ENCODE assay signal across 8 cellular contexts in the genomic region with DNA sequence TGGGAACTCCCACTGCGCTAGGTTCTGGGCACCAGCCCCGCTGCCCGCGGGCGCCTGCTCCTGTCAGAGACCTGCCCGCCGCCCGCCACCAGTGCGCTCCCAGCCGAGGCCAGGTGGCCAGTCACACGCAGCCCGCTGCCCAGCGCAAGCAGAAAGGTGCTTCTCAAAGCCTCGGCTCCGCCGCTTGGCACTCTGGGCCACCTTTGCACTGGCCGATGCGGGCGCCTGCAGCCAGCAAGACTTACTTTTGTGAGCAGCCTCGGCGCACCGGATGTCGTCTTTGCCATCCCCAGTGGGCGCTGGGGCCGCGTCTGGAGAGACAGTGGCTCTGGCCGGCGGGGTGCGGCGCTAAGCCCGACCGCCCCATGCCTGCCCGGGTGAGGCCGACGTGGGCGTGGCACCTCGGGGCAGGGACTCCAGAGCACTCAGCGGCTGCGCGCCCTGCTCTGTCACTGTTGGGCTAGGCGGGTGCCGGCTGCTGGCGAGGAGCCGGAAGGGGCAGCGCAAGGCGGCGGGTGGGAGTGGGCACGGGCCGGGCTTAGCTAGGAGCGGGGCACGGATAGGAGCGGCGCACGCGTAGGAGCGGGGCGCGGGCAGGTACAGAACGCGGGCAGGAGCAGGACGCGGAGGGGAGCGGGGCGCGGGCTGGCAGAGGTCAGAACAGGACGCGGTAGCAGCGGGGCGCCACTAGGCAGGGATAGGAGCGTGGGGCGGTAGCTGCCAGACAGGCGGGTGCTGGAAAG. TPM values are rescaled to one million over a fixed set of nuclear protein-coding genes. Genes with fewer than 3 reads are reported as not detected.
DNase-seq lines count a peak whose midpoint lies in the region; ATAC-seq, FAIRE-seq and TF ChIP-seq lines count a peak whose summit lies in the region.
"Not testable (repeated sequence)": the region's sequence is repeated elsewhere in the genome, so short reads cannot be mapped to it uniquely, and the experiment has no call there.

No MANE protein-coding gene starts in this region.

- not testable (repeated sequence) for BruUV-seq in PC-9 (replicated peaks; lab: Mats Ljungman, UMichigan)

- H3K4me1 ChIP-seq in CD4-positive, CD25-positive, alpha-beta regulatory T cell (ENCODE audit: control insufficient read depth, insufficient read depth, low read length, poor library complexity, severe bottlenecking); HUES48 (ENCODE audit: control insufficient read depth, insufficient read depth, low read length); PC-9 (replicated peaks; ENCODE audit: insufficient read depth); left ventricle myocardium inferior; naive thymus-derived CD4-positive, alpha-beta T cell (ENCODE audit: control insufficient read depth in 2 of 2, insufficient read depth in 2 of 2, low read length in 2 of 2): not testable (repeated sequence)

- intact Hi-C loops in PC-9 (cut with micrococcal nuclease; ENCODE audit: unreplicated experiment); left ventricle myocardium inferior (cut with micrococcal nuclease); naive thymus-derived CD4-positive, alpha-beta T cell (cut with micrococcal nuclease): not testable (repeated sequence)

- H3K36me3 ChIP-seq in CD4-positive, CD25-positive, alpha-beta regulatory T cell (ENCODE audit: control insufficient read depth, insufficient read depth, low read length); HUES48 (ENCODE audit: control insufficient read depth, insufficient read depth, low read length); PC-9 (ENCODE audit: low read depth); bronchial epithelial cell (ENCODE audit: control insufficient read depth, insufficient read depth, low read length); left ventricle myocardium inferior; naive thymus-derived CD4-positive, alpha-beta T cell (ENCODE audit: control insufficient read depth in 2 of 3, insufficient read depth in 3 of 3, low read length in 3 of 3): not testable (repeated sequence)

- H3K9ac ChIP-seq in HUES48 (ENCODE audit: low read depth, low read length) = not testable (repeated sequence)

- not testable (repeated sequence) for H3K9me3 Mint-ChIP-seq in CD4-positive, CD25-positive, alpha-beta regulatory T cell; naive thymus-derived CD4-positive, alpha-beta T cell

- not testable (repeated sequence) for H2AFZ ChIP-seq in PC-9

- POLR2A ChIA-PET in PC-9 (lab: Charles Lee; ENCODE audit: unreplicated experiment); naive thymus-derived CD4-positive, alpha-beta T cell (lab: Charles Lee): not testable (repeated sequence)

- CTCF ChIA-PET in PC-9 (lab: Charles Lee); naive thymus-derived CD4-positive, alpha-beta T cell (lab: Charles Lee): not testable (repeated sequence)

- not testable (repeated sequence) for H3K36me3 Mint-ChIP-seq in CD4-positive, CD25-positive, alpha-beta regulatory T cell; naive thymus-derived CD4-positive, alpha-beta T cell

- H3K4me3 Mint-ChIP-seq in CD4-positive, CD25-positive, alpha-beta regulatory T cell = peak overlapping the region in 3 of 4 donors; percentile 65 to 74 (median 68)
- H3K4me3 Mint-ChIP-seq in naive thymus-derived CD4-positive, alpha-beta T cell = peak overlapping the region; percentile 45 to 83 (median 67)

- not testable (repeated sequence) for TF ChIP-seq CTCF in PC-9 (conservative IDR thresholded peaks at IDR 0.05); bronchial epithelial cell (IDR thresholded peaks at IDR 0.05; ENCODE audit: insufficient read depth, low read length, severe bottlenecking); left ventricle myocardium inferior (IDR thresholded peaks at IDR 0.05; ENCODE audit: borderline replicate concordance)

- peaks cover 40% of the 10 kb centered on the region for H3K27me3 Mint-ChIP-seq in CD4-positive, CD25-positive, alpha-beta regulatory T cell
- H3K27me3 Mint-ChIP-seq in naive thymus-derived CD4-positive, alpha-beta T cell = peaks cover 0 to 37% (median 8%) of the 10 kb centered on the region in 5 donors

- not testable (repeated sequence) for H3K27ac ChIP-seq in CD4-positive, CD25-positive, alpha-beta regulatory T cell (ENCODE audit: insufficient read depth, low read length, poor library complexity, severe bottlenecking); HUES48 (ENCODE audit: low read depth, low read length); PC-9; left ventricle myocardium inferior (replicated peaks); naive thymus-derived CD4-positive, alpha-beta T cell (ENCODE audit: low read depth, low read length)

- H3K79me2 ChIP-seq in PC-9 (ENCODE audit: low read depth) = not testable (repeated sequence)

- not testable (repeated sequence) for H3F3A ChIP-seq in PC-9 (ENCODE audit: insufficient read depth, low read depth)

- ATAC-seq in CD4-positive, CD25-positive, alpha-beta regulatory T cell (ENCODE audit: low read depth in 2 of 2) = peak in 1 of 2 donors; percentile 42
- peak; percentile 39 for ATAC-seq in naive thymus-derived CD4-positive, alpha-beta T cell

- H3K4me3 ChIP-seq in CD4-positive, CD25-positive, alpha-beta regulatory T cell (ENCODE audit: low read depth, low read length); naive thymus-derived CD4-positive, alpha-beta T cell (ENCODE audit: low read length): not testable (repeated sequence)
- peak overlapping the region; percentile 58 for H3K4me3 ChIP-seq in HUES48 (ENCODE audit: low read depth, low read length)
- peak overlapping the region; percentile 48 for H3K4me3 ChIP-seq in PC-9
- H3K4me3 ChIP-seq in bronchial epithelial cell (ENCODE audit: low read depth, low read length) = peak overlapping the region; percentile 16
- H3K4me3 ChIP-seq in left ventricle myocardium inferior = peak overlapping the region; percentile 56

- H3K27me3 ChIP-seq in CD4-positive, CD25-positive, alpha-beta regulatory T cell (ENCODE audit: control insufficient read depth, insufficient read depth, low read length); bronchial epithelial cell (ENCODE audit: control insufficient read depth, insufficient read depth, low read length); naive thymus-derived CD4-positive, alpha-beta T cell (ENCODE audit: control insufficient read depth in 2 of 2, insufficient read depth in 2 of 2, low read length in 2 of 2): not testable (repeated sequence)
- peaks cover 46% of the 10 kb centered on the region for H3K27me3 ChIP-seq in HUES48 (ENCODE audit: control insufficient read depth, insufficient read depth, low read length)
- H3K27me3 ChIP-seq in PC-9 (ENCODE audit: insufficient read depth, low read depth) = peaks cover 11% of the 10 kb centered on the region
- peaks cover 48% of the 10 kb centered on the region for H3K27me3 ChIP-seq in left ventricle myocardium inferior (ENCODE audit: low read depth)

- peak in 1 of 3 donors; percentile 12 for DNase-seq in CD4-positive, CD25-positive, alpha-beta regulatory T cell
- DNase-seq in PC-9 = peak in 1 of 2 experiments; percentile 43
- peak; percentile 56 for DNase-seq in activated CD8-positive, alpha-beta memory T cell treated with anti-CD3 and anti-CD28 coated beads, Interleukin-2, amount 50 U/mL, for 48 hours
- not testable (repeated sequence) for DNase-seq in bronchial epithelial cell (ENCODE audit: low read depth); left ventricle myocardium inferior
- peak in 4 of 9 donors; percentile 9 to 24 (median 18) for DNase-seq in naive thymus-derived CD4-positive, alpha-beta T cell
- peak; percentile 42 for DNase-seq in stimulated activated CD8-positive, alpha-beta memory T cell treated with anti-CD3 and anti-CD28 coated beads, Interleukin-4, amount 100 ng/mL, for 48 hours

- H3K27ac Mint-ChIP-seq in CD4-positive, CD25-positive, alpha-beta regulatory T cell; naive thymus-derived CD4-positive, alpha-beta T cell: not testable (repeated sequence)

- H4K20me1 ChIP-seq in PC-9 (ENCODE audit: insufficient read depth) = not testable (repeated sequence)

- H3K9me2 ChIP-seq in PC-9 (ENCODE audit: insufficient read depth) = not testable (repeated sequence)

- H3K4me1 Mint-ChIP-seq in CD4-positive, CD25-positive, alpha-beta regulatory T cell = not testable (repeated sequence)
- H3K4me1 Mint-ChIP-seq in naive thymus-derived CD4-positive, alpha-beta T cell = peaks cover 0 to 16% (median 5%) of the 10 kb centered on the region in 7 donors

- not testable (repeated sequence) for H3K9me3 ChIP-seq in CD4-positive, CD25-positive, alpha-beta regulatory T cell (ENCODE audit: control insufficient read depth in 2 of 2, low read length in 2 of 2); HUES48 (ENCODE audit: control insufficient read depth, insufficient read depth, low read length); PC-9 (ENCODE audit: insufficient read depth, low read depth); left ventricle myocardium inferior (replicated peaks); naive thymus-derived CD4-positive, alpha-beta T cell (ENCODE audit: control insufficient read depth in 2 of 3, low read length in 3 of 3)

- FAIRE-seq in bronchial epithelial cell (lab: Jason Lieb, UNC) = not testable (repeated sequence)

- H3K4me2 ChIP-seq in PC-9 = peak overlapping the region; percentile 75

RNA-seq across cellular contexts. Expression of gene SIMC1, which starts 39.1 kb away (rescaled TPM):
- 21.1 TPM for total RNA-seq in CD4-positive, CD25-positive, alpha-beta regulatory T cell
- polyA plus RNA-seq in CD4-positive, CD25-positive, alpha-beta regulatory T cell = 1 to 10 TPM; 6.1 to 8.4 (median 7.4) TPM
- total RNA-seq in PC-9 (2021) = 6.5 and 7.3 TPM in 2 replicates
- total RNA-seq in bronchial epithelial cell = 1.3 and 2.4 TPM in 2 replicates
- total RNA-seq in left ventricle myocardium inferior = 4.7 TPM
- 10 to 100 TPM; 20.1 to 32.1 (median 25.9) TPM for total RNA-seq in naive thymus-derived CD4-positive, alpha-beta T cell
- polyA plus RNA-seq in naive thymus-derived CD4-positive, alpha-beta T cell = 10 to 100 TPM in 1 of 2 donors, 1 to 10 TPM in 1; 7.9 to 15.1 TPM
